In genomic region chr1:24186711-24186992, GRCh38 we compare ENCODE assay signal across 9 cellular contexts. TPM values are rescaled to one million over a fixed set of nuclear protein-coding genes. Genes with fewer than 3 reads are reported as not detected.
DNase-seq lines count a peak whose midpoint lies in the region; ATAC-seq, FAIRE-seq and TF ChIP-seq lines count a peak whose summit lies in the region.
"Had no signal": no experiment of that assay in that cellular context is flagged by ENCODE, and none has a peak within 500 bp of the region (broad histone marks: within the 10 kb centered on the region; RNA-seq: fewer than 3 reads in every experiment).

No MANE protein-coding gene starts in this region.

- H3K36me3 ChIP-seq in DOHH2 (ENCODE audit: control insufficient read depth, low read length) = peaks cover 51% of the 10 kb centered on the region
- H3K36me3 ChIP-seq in SK-N-MC (ENCODE audit: insufficient read depth, low read length) = no peaks in the 10 kb centered on the region
- no peaks in the 10 kb centered on the region for H3K36me3 ChIP-seq in fibroblast of lung (ENCODE audit: control insufficient read depth, insufficient read depth, low read length)
- no peaks in the 10 kb centered on the region for H3K36me3 ChIP-seq in trophoblast cell (ENCODE audit: control insufficient read depth in 1 of 2, insufficient read depth in 2 of 2, low read length in 2 of 2)

- H4K91ac ChIP-seq in trophoblast cell (ENCODE audit: low read depth, low read length) = peak overlapping the region; percentile 81

- peaks cover 6% of the 10 kb centered on the region for H3K79me1 ChIP-seq in trophoblast cell (ENCODE audit: low read length)

- H3K9ac ChIP-seq in SK-N-MC (ENCODE audit: insufficient read length) (peak overlapping the region; percentile 39), fibroblast of lung (ENCODE audit: insufficient read depth, low read length) (no peak overlapping the region), trophoblast cell (ENCODE audit: low read length) (no peak overlapping the region)

- H2BK120ac ChIP-seq in trophoblast cell (ENCODE audit: insufficient read depth, low read length, poor library complexity) = peak overlapping the region; percentile 82

- DNase-seq in SK-N-MC (ENCODE audit: low read depth, low spot score) = no peak
- no peak for DNase-seq in fibroblast of lung (ENCODE audit: low read depth in 2 of 2)
- peak in 1 of 2 donors; percentile 7 for DNase-seq in trophoblast cell
- no peak for DNase-seq in NAMALWA (ENCODE audit: low spot score)
- no peak for DNase-seq in SHP77 treated with DMSO at 0.1 percent for 48 hours (lab: John Stamatoyannopoulos, UW)
- DNase-seq in HTR-8/SVneo (ENCODE audit: insufficient read length, low spot score) = no peak

- H3K4me3 ChIP-seq in DOHH2 (ENCODE audit: low read length) (peak overlapping the region; percentile 93), SK-N-MC (peak overlapping the region; percentile 70), fibroblast of lung (replicated peaks in 1 of 4; ENCODE audit: control extremely low read depth in 1 of 4, insufficient read depth in 1 of 4, low read depth in 3 of 4, low read length in 4 of 4) (peak overlapping the region in 2 of 4 experiments; percentile 17 to 49), trophoblast cell (ENCODE audit: low read depth, low read length) (no peak overlapping the region)

- H3K4ac ChIP-seq in trophoblast cell (ENCODE audit: low read depth, low read length) = peak overlapping the region; percentile 87

- peaks cover 30% of the 10 kb centered on the region for H3F3A ChIP-seq in DOHH2 (ENCODE audit: control insufficient read depth, insufficient read depth)

- H3K27ac ChIP-seq in DOHH2 (ENCODE audit: low read depth, low read length) = peak overlapping the region; percentile 99
- no peak overlapping the region for H3K27ac ChIP-seq in SK-N-MC
- no peak overlapping the region for H3K27ac ChIP-seq in fibroblast of lung (ENCODE audit: insufficient read depth, low read length)
- H3K27ac ChIP-seq in trophoblast cell (ENCODE audit: low read depth, low read length) = no peak overlapping the region

- H3K79me2 ChIP-seq in DOHH2 (ENCODE audit: control insufficient read depth, low read length) (peaks cover 61% of the 10 kb centered on the region), fibroblast of lung (ENCODE audit: control insufficient read depth, insufficient read depth, low read length) (no peaks in the 10 kb centered on the region), trophoblast cell (ENCODE audit: control insufficient read depth, insufficient read depth, low read length, poor library complexity) (peaks cover 3% of the 10 kb centered on the region)

- no CpG with 5 or more reads among the region's 8 CpGs for WGBS in trophoblast cell (ENCODE audit: extremely low coverage, insufficient coverage, insufficient read length)

- H3K4me1 ChIP-seq in DOHH2 (ENCODE audit: control insufficient read depth, low read length) (peaks cover 74% of the 10 kb centered on the region), fibroblast of lung (ENCODE audit: control insufficient read depth, extremely low read depth, insufficient read depth, low read length) (no peaks in the 10 kb centered on the region), trophoblast cell (ENCODE audit: control insufficient read depth in 1 of 2, insufficient read depth in 2 of 2, low read length in 2 of 2) (peaks cover 6 to 9% of the 10 kb centered on the region in 2 experiments)

- peak overlapping the region; percentile 66 for H3K14ac ChIP-seq in trophoblast cell (ENCODE audit: low read length)

- no peaks in the 10 kb centered on the region for H3K9me2 ChIP-seq in DOHH2 (replicated peaks; ENCODE audit: control insufficient read depth, low read length)

- no peak overlapping the region for H4K12ac ChIP-seq in trophoblast cell (ENCODE audit: low read depth, low read length)

- H2BK12ac ChIP-seq in trophoblast cell (ENCODE audit: low read length) = no peak overlapping the region

- no peaks in the 10 kb centered on the region for H3K27me3 ChIP-seq in DOHH2 (ENCODE audit: control insufficient read depth, low read length)
- peaks cover 23% of the 10 kb centered on the region for H3K27me3 ChIP-seq in fibroblast of lung (ENCODE audit: control insufficient read depth, insufficient read depth, low read length)
- H3K27me3 ChIP-seq in trophoblast cell (ENCODE audit: insufficient read depth, low read length) = no peaks in the 10 kb centered on the region

- no peak overlapping the region for H3K23ac ChIP-seq in trophoblast cell (ENCODE audit: low read length)

- no peak overlapping the region for H2AK5ac ChIP-seq in trophoblast cell (ENCODE audit: low read length)

- H3K4me2 ChIP-seq in DOHH2 (ENCODE audit: low read length) = peak overlapping the region; percentile 91
- peak overlapping the region; percentile 13 for H3K4me2 ChIP-seq in fibroblast of lung (ENCODE audit: extremely low read depth, insufficient read depth, low read length)
- peak overlapping the region; percentile 85 for H3K4me2 ChIP-seq in trophoblast cell (ENCODE audit: low read length)

- FAIRE-seq in HTR-8/SVneo (lab: Jason Lieb, UNC) = no peak
- FAIRE-seq: GM18507 had no signal

- H4K8ac ChIP-seq in trophoblast cell (ENCODE audit: low read depth, low read length) = peak overlapping the region; percentile 97

- no peak overlapping the region for H2AFZ ChIP-seq in fibroblast of lung (ENCODE audit: low read length)
- peak overlapping the region; percentile 92 for H2AFZ ChIP-seq in trophoblast cell (ENCODE audit: insufficient read depth, low read length, poor library complexity)

- H3K18ac ChIP-seq in trophoblast cell (ENCODE audit: low read length) = peak overlapping the region; percentile 82

- H3K9me3 ChIP-seq in DOHH2 (ENCODE audit: control insufficient read depth, insufficient read depth, low read length) (no peaks in the 10 kb centered on the region), SK-N-MC (ENCODE audit: low read depth, low read length) (no peaks in the 10 kb centered on the region), fibroblast of lung (ENCODE audit: control insufficient read depth, insufficient read depth, low read depth, low read length) (no peaks in the 10 kb centered on the region), trophoblast cell (ENCODE audit: insufficient read depth, low read depth, low read length) (no peaks in the 10 kb centered on the region)

- no peak for ATAC-seq in HG03025 (IDR thresholded peaks at IDR 0.05; ENCODE audit: low FRiP score, unreplicated experiment)

- no peak overlapping the region for H2BK5ac ChIP-seq in trophoblast cell (ENCODE audit: low read depth, low read length, poor library complexity)

- H4K20me1 ChIP-seq in DOHH2 (ENCODE audit: control insufficient read depth, insufficient read depth, low read depth, low read length) (0 out of 2 replicates have a peak, but pooled peaks cover 12% of the 10 kb centered on the region), fibroblast of lung (ENCODE audit: control insufficient read depth, extremely low read depth, insufficient read depth, low read length) (no peaks in the 10 kb centered on the region)

- TF ChIP-seq CTCF in DOHH2 (IDR thresholded peaks at IDR 0.05; ENCODE audit: low read depth, low read length, poor library complexity, severe bottlenecking) (no peak), fibroblast of lung (conservative IDR thresholded peaks at IDR 0.05 in 1 of 2, IDR thresholded peaks at IDR 0.05 in 1 of 2; ENCODE audit: low read depth in 1 of 2, low read length in 2 of 2) (no peak)

RNA-seq across cellular contexts. Expression of gene IFNLR1, which starts 0.4 kb away (rescaled TPM):
- under 0.01 TPM in 1 of 2 replicates, not detected in the other for total RNA-seq in fibroblast of lung
- polyA plus RNA-seq in fibroblast of lung = 0.02 TPM in 1 of 2 replicates, not detected in the other
- not detected in 2 replicates for polyA plus RNA-seq in fibroblast of lung (2012)
- not detected in 2 replicates for polyA minus RNA-seq in fibroblast of lung (ENCODE audit: low replicate concordance)
- polyA plus RNA-seq in trophoblast cell (2013) = 3.1 and 3.5 TPM in 2 replicates

RNA-seq across cellular contexts. Expression of gene IL22RA1, which starts 43.7 kb away (rescaled TPM):
- under 0.01 TPM in 1 of 2 replicates, not detected in the other for total RNA-seq in fibroblast of lung
- polyA plus RNA-seq in fibroblast of lung = 0.03 and 0.06 TPM in 2 replicates
- polyA plus RNA-seq in fibroblast of lung (2012) = 0.05 and 0.13 TPM in 2 replicates
- not detected in 2 replicates for polyA minus RNA-seq in fibroblast of lung (ENCODE audit: low replicate concordance)
- 0.15 and 0.18 TPM in 2 replicates for polyA plus RNA-seq in trophoblast cell (2013)

Comparison
In these comparisons a context has a peak if more than half of its experiments do, and no peak if none do; other contexts are left out.
1. H3K4me2 ChIP-seq: peak in every context shown above with its lines; median percentile 91 in DOHH2; 85 in trophoblast cell; 13 in fibroblast of lung.